1 cellular context compared by ENCODE assay signal in the genomic region with DNA sequence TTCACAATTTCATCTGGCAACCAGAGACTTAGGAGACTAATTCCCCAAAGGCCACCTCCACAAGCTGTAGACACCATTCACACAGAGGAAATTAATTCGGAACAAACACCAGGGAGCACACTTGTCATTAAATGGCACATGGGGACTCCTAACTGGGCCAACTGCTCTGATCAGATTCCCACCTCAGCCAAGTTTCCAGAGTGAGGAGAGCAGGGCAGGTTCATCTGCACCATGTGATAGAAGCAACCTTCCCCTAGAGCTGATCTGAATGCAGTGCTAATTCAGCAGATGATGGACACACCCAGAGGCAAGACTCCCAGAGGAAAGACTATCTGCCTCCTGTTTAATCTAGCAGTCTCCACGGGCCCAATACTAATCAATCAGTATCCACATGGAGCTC.
TF ChIP-seq lines count a peak whose summit lies in the region.

No MANE protein-coding gene starts in this region.

TF ChIP-seq in WTC11, 78 proteins besides CTCF, POLR2A, EP300 and RAD21 (continued from another document):
- TF ChIP-seq NFE2L1 (CRISPR knock-in tag; IDR thresholded peaks at IDR 0.05) (no peak), FOXK1 (CRISPR knock-in tag; IDR thresholded peaks at IDR 0.05) (no peak), OVOL2 (CRISPR knock-in tag; IDR thresholded peaks at IDR 0.05; ENCODE audit: borderline replicate concordance) (no peak), NR1H2 (CRISPR knock-in tag; IDR thresholded peaks at IDR 0.05) (no peak), JUN (CRISPR knock-in tag; IDR thresholded peaks at IDR 0.05) (no peak), TCF7 (CRISPR knock-in tag; IDR thresholded peaks at IDR 0.05; ENCODE audit: low read depth) (no peak), GTF2I (CRISPR knock-in tag; conservative IDR thresholded peaks at IDR 0.05) (no peak)
- TF ChIP-seq, protein P1, sequence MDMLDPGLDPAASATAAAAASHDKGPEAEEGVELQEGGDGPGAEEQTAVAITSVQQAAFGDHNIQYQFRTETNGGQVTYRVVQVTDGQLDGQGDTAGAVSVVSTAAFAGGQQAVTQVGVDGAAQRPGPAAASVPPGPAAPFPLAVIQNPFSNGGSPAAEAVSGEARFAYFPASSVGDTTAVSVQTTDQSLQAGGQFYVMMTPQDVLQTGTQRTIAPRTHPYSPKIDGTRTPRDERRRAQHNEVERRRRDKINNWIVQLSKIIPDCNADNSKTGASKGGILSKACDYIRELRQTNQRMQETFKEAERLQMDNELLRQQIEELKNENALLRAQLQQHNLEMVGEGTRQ (CRISPR knock-in tag; IDR thresholded peaks at IDR 0.05), result no peak
- TF ChIP-seq, protein P2, sequence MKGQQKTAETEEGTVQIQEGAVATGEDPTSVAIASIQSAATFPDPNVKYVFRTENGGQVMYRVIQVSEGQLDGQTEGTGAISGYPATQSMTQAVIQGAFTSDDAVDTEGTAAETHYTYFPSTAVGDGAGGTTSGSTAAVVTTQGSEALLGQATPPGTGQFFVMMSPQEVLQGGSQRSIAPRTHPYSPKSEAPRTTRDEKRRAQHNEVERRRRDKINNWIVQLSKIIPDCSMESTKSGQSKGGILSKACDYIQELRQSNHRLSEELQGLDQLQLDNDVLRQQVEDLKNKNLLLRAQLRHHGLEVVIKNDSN (CRISPR knock-in tag; IDR thresholded peaks at IDR 0.05), result no peak
- TF ChIP-seq, protein P3, sequence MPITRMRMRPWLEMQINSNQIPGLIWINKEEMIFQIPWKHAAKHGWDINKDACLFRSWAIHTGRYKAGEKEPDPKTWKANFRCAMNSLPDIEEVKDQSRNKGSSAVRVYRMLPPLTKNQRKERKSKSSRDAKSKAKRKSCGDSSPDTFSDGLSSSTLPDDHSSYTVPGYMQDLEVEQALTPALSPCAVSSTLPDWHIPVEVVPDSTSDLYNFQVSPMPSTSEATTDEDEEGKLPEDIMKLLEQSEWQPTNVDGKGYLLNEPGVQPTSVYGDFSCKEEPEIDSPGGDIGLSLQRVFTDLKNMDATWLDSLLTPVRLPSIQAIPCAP (CRISPR knock-in tag; IDR thresholded peaks at IDR 0.05), result no peak
